In genomic region chr9:136275655-136276429, GRCh38 we compare ENCODE assay signal across 20 cellular contexts. TPM values are rescaled to one million over a fixed set of nuclear protein-coding genes. Genes with fewer than 3 reads are reported as not detected.
DNase-seq lines count a peak whose midpoint lies in the region; ATAC-seq and TF ChIP-seq lines count a peak whose summit lies in the region.
"Had no signal": no experiment of that assay in that cellular context is flagged by ENCODE, and none has a peak within 500 bp of the region (broad histone marks: within the 10 kb centered on the region; RNA-seq: fewer than 3 reads in every experiment).

No MANE protein-coding gene starts in this region.

- CTCF ChIA-PET in HEK293 (lab: Yijun Ruan, JAX), result interaction anchor here (0.6 to 0.9 kb wide), 2 partner anchors 50 to 186 kb away, joined by 3 to 5 read pairs; no protein-coding TSS in a partner anchor
- CTCF ChIA-PET in WTC11 (lab: Charles Lee), result interaction anchor here (0.8 to 3.3 kb wide), 17 partner anchors 8 to 345 kb away, joined by 3 to 20 read pairs (median 5); partner anchors contain the start of gene CCDC187

- H3K9me3 ChIP-seq in BE2C (no peaks in the 10 kb centered on the region), HEK293 (ENCODE audit: control insufficient read depth, insufficient read depth, low read depth, low read length) (no peaks in the 10 kb centered on the region), mesenchymal stem cell (ENCODE audit: control insufficient read depth, low read length) (peaks cover 15% of the 10 kb centered on the region)

- H3K4me2 ChIP-seq in mesenchymal stem cell (ENCODE audit: low read length, poor library complexity, severe bottlenecking), result no peak overlapping the region

- no peak overlapping the region for H3K4me3 Mint-ChIP-seq in WTC11
- H3K4me3 Mint-ChIP-seq: B cell; CD4-positive, alpha-beta memory T cell had no signal

- H3K9ac ChIP-seq in mesenchymal stem cell (ENCODE audit: low read length), result no peak overlapping the region

- H4K91ac ChIP-seq in mesenchymal stem cell (ENCODE audit: low read length), result peak overlapping the region; percentile 88

- no peak overlapping the region for H2AK5ac ChIP-seq in mesenchymal stem cell (ENCODE audit: low read length, severe bottlenecking)

- no peak overlapping the region for H4K8ac ChIP-seq in mesenchymal stem cell (ENCODE audit: low read length)

- peak overlapping the region in 1 of 2 experiments; percentile 28 for H3K23ac ChIP-seq in mesenchymal stem cell (ENCODE audit: low read length in 2 of 2)

- H3K4ac ChIP-seq in mesenchymal stem cell (ENCODE audit: low read depth in 1 of 2, low read length in 2 of 2), result no peak overlapping the region

- H3K36me3 ChIP-seq in BE2C (no peaks in the 10 kb centered on the region), HEK293 (ENCODE audit: control insufficient read depth in 2 of 2, insufficient read depth in 1 of 2, low read length in 2 of 2) (no peaks in the 10 kb centered on the region), mesenchymal stem cell (ENCODE audit: control insufficient read depth in 1 of 2, insufficient read depth in 2 of 2, low read depth in 1 of 2, low read length in 2 of 2) (peaks cover 0 to 4% of the 10 kb centered on the region in 2 experiments)

- H3K18ac ChIP-seq in mesenchymal stem cell (ENCODE audit: low read depth in 1 of 2, low read length in 2 of 2), result no peak overlapping the region

- H3K79me1 ChIP-seq in mesenchymal stem cell (replicated peaks; ENCODE audit: low read length, poor library complexity, severe bottlenecking), result no peaks in the 10 kb centered on the region

- H3K4me1 ChIP-seq in BE2C (no peaks in the 10 kb centered on the region), HEK293 (ENCODE audit: control insufficient read depth, insufficient read depth, low read length) (no peaks in the 10 kb centered on the region), mesenchymal stem cell (ENCODE audit: control insufficient read depth, insufficient read depth, low read depth, low read length) (peaks cover 3% of the 10 kb centered on the region)

- H2AFZ ChIP-seq in mesenchymal stem cell (ENCODE audit: low read depth, low read length), result no peak overlapping the region

- no peak for DNase-seq in BE2C
- DNase-seq in WTC11 (ENCODE audit: low spot score), result no peak
- no peak for DNase-seq in mesenchymal stem cell
- no peak for DNase-seq in AML-193 (lab: John Stamatoyannopoulos, UW)
- no peak for DNase-seq in NCI-H2196 treated with DMSO at 0.1 percent for 48 hours (lab: John Stamatoyannopoulos, UW; ENCODE audit: unreplicated experiment)
- DNase-seq: ACHN; CD4-positive, alpha-beta memory T cell; DND-41; HCEC 1CT; KG1; NCI-H1048; NCI-H146; NCI-H510A treated with DMSO at 0.1 percent for 48 hours; OCI-M1 had no signal

- H3K27ac ChIP-seq in HEK293 (ENCODE audit: extremely low read depth, low read depth, low read length), result no peak overlapping the region
- no peak overlapping the region for H3K27ac ChIP-seq in mesenchymal stem cell (ENCODE audit: low read length, poor library complexity, severe bottlenecking)
- H3K27ac ChIP-seq: SK-N-MC had no signal

- no peak overlapping the region for H2BK120ac ChIP-seq in mesenchymal stem cell (ENCODE audit: low read depth, low read length)

- WGBS in mesenchymal stem cell, result 78% methylated on average over 21 of the region's 21 CpGs

- H3K36me3 Mint-ChIP-seq in WTC11, result no peaks in the 10 kb centered on the region
- H3K36me3 Mint-ChIP-seq: CD4-positive, alpha-beta memory T cell had no signal

- H3K9me3 Mint-ChIP-seq in WTC11, result peaks cover 4% of the 10 kb centered on the region; the same call in 1 of the 2 replicates
- H3K9me3 Mint-ChIP-seq: CD4-positive, alpha-beta memory T cell had no signal

- H2BK5ac ChIP-seq in mesenchymal stem cell (ENCODE audit: low read depth, low read length, poor library complexity, severe bottlenecking), result no peak overlapping the region

- H3K27me3 Mint-ChIP-seq in WTC11 (ENCODE audit: low read depth), result no peaks in the 10 kb centered on the region

- no peak overlapping the region for H2BK15ac ChIP-seq in mesenchymal stem cell (ENCODE audit: low read depth, poor library complexity, severe bottlenecking)

- H3K27me3 ChIP-seq in BE2C, result no peaks in the 10 kb centered on the region; the same call in 1 of the 2 replicates
- peaks cover 52 to 72% of the 10 kb centered on the region in 2 experiments for H3K27me3 ChIP-seq in mesenchymal stem cell (ENCODE audit: control insufficient read depth in 1 of 2, insufficient read depth in 1 of 2, low read length in 2 of 2)

- H2BK12ac ChIP-seq in mesenchymal stem cell (ENCODE audit: low read length in 2 of 2), result no peak overlapping the region

- ATAC-seq in WTC11 (peak; percentile 39; the same call in 1 of the 2 replicates), GM21528 (IDR thresholded peaks at IDR 0.05; ENCODE audit: low FRiP score, unreplicated experiment) (no peak)

- POLR2A ChIA-PET in HEK293 (lab: Yijun Ruan, JAX), result interaction anchor here (1.0 kb wide), 1 partner anchor 14 kb away, joined by 3 read pairs; no protein-coding TSS in a partner anchor
- POLR2A ChIA-PET in WTC11 (lab: Charles Lee), result interaction anchor here (1.5 kb wide), 1 partner anchor 13 kb away, joined by 4 read pairs; no protein-coding TSS in a partner anchor

- no peaks in the 10 kb centered on the region for H3K4me1 Mint-ChIP-seq in WTC11
- H3K4me1 Mint-ChIP-seq: CD4-positive, alpha-beta memory T cell had no signal

- H3K4me3 ChIP-seq in BE2C (ENCODE audit: low read depth, low read length), result no peak overlapping the region
- H3K4me3 ChIP-seq in HEK293 (ENCODE audit: low read depth, low read length), result no peak overlapping the region
- H3K4me3 ChIP-seq in mesenchymal stem cell (ENCODE audit: insufficient read depth in 1 of 2, low read depth in 1 of 2, low read length in 2 of 2), result no peak overlapping the region
- H3K4me3 ChIP-seq: SK-N-MC had no signal

- peak; percentile 20; the same call in 1 of the 2 replicates for TF ChIP-seq CTCF in BE2C (IDR thresholded peaks at IDR 0.05; ENCODE audit: low read depth, low read length)
- TF ChIP-seq CTCF in HEK293 (tag by site-specific recombination; IDR thresholded peaks at IDR 0.05), result no peak
- no peak for TF ChIP-seq CTCF in WTC11 (IDR thresholded peaks at IDR 0.05)

- no peak overlapping the region for H3K14ac ChIP-seq in mesenchymal stem cell (ENCODE audit: low read length in 2 of 2)

- H3K27ac Mint-ChIP-seq in WTC11, result no peak overlapping the region
- H3K27ac Mint-ChIP-seq: B cell; CD4-positive, alpha-beta memory T cell had no signal

TF ChIP-seq in WTC11, 78 proteins besides CTCF, POLR2A, EP300 and RAD21:
- no peak for TF ChIP-seq CDX4 (CRISPR knock-in tag; IDR thresholded peaks at IDR 0.05; ENCODE audit: borderline replicate concordance)
- peak; percentile 88 for TF ChIP-seq ZNF423 (CRISPR knock-in tag; IDR thresholded peaks at IDR 0.05)
- TF ChIP-seq FOXP1 (CRISPR knock-in tag; IDR thresholded peaks at IDR 0.05; ENCODE audit: borderline replicate concordance), result no peak

RNA-seq across cellular contexts. Expression of gene CCDC187, which starts 28.1 kb away (rescaled TPM):
- not detected for polyA plus RNA-seq in BE2C (2012; ENCODE audit: insufficient read depth, insufficient read length, low read depth)
- 0.02 to 0.04 TPM in 2 of 3 replicates, not detected in the other for total RNA-seq in WTC11 (2021)
- under 0.01 TPM for polyA plus RNA-seq in mesenchymal stem cell (2013, experiment 1 of 2)
- polyA plus RNA-seq in mesenchymal stem cell (2013, experiment 2 of 2), result not detected
- total RNA-seq: CD4-positive, alpha-beta memory T cell; M059J; T-helper 1 cell treated with Interleukin-12 subunit alpha and Interleukin-12 subunit beta and Interleukin-4 antibody, amounts not matched to agents 30 ng/mL and 1 ng/mL, for 36 hours had no signal
- polyA plus RNA-seq: CD4-positive, alpha-beta memory T cell had no signal

RNA-seq across cellular contexts. Expression of gene QSOX2, which starts 30.2 kb away (rescaled TPM):
- polyA plus RNA-seq in BE2C (2012; ENCODE audit: insufficient read depth, insufficient read length, low read depth), result 65.1 TPM
- total RNA-seq in WTC11 (2021), result 31.7 to 33.4 TPM (median 33.2 TPM) in 3 replicates
- 9.6 TPM for polyA plus RNA-seq in mesenchymal stem cell (2013, experiment 1 of 2)
- 9.8 TPM for polyA plus RNA-seq in mesenchymal stem cell (2013, experiment 2 of 2)

RNA-seq across cellular contexts. Expression of gene GPSM1, which starts 51.5 kb away (rescaled TPM):
- 131 TPM for polyA plus RNA-seq in BE2C (2012; ENCODE audit: insufficient read depth, insufficient read length, low read depth)
- total RNA-seq in WTC11 (2021), result 14.2 to 16.2 TPM (median 16.2 TPM) in 3 replicates
- polyA plus RNA-seq in mesenchymal stem cell (2013, experiment 1 of 2), result 37.1 TPM
- 35.2 TPM for polyA plus RNA-seq in mesenchymal stem cell (2013, experiment 2 of 2)
